In genomic region chr10:89296227-89296648, GRCh38 we compare ENCODE assay signal across 9 cellular contexts. TPM values are rescaled to one million over a fixed set of nuclear protein-coding genes. Genes with fewer than 3 reads are reported as not detected.
DNase-seq lines count a peak whose midpoint lies in the region; ATAC-seq, FAIRE-seq and TF ChIP-seq lines count a peak whose summit lies in the region.
"Had no signal": no experiment of that assay in that cellular context is flagged by ENCODE, and none has a peak within 500 bp of the region (broad histone marks: within the 10 kb centered on the region; RNA-seq: fewer than 3 reads in every experiment).

No MANE protein-coding gene starts in this region.

- H3K79me1 ChIP-seq in H1 (ENCODE audit: low read depth, low read length) = no peaks in the 10 kb centered on the region

- H4K8ac ChIP-seq in H1 (ENCODE audit: extremely low read depth, insufficient read depth, low read length) = no peak overlapping the region

- no peak overlapping the region for H3K4me2 ChIP-seq in H1 (ENCODE audit: insufficient read depth in 1 of 2, low read depth in 2 of 2, low read length in 2 of 2)

- CTCF ChIA-PET in H1 (lab: Charles Lee; ENCODE audit: partially characterized antibody) = interaction anchor here (1.6 kb wide), 1 partner anchor 35 kb away, joined by 4 read pairs; no protein-coding TSS in a partner anchor
- CTCF ChIA-PET in CD4-positive, alpha-beta T cell (lab: Charles Lee) = no interaction called here

- no peaks in the 10 kb centered on the region for H4K20me1 ChIP-seq in H1 (replicated peaks in 1 of 2; ENCODE audit: control insufficient read depth in 1 of 2, insufficient read depth in 2 of 2, low read length in 2 of 2)

- no peak overlapping the region for H2AFZ ChIP-seq in H1 (ENCODE audit: low read length)

- H3K14ac ChIP-seq in H1 (ENCODE audit: insufficient read length) = no peak overlapping the region

- no peak overlapping the region for H2AK5ac ChIP-seq in H1 (ENCODE audit: low read depth, low read length)

- H4K91ac ChIP-seq in H1 (replicated peaks; ENCODE audit: insufficient read length, low read length) = no peak overlapping the region

- peak overlapping the region; percentile 10 to 87 (median 62) for H3K4me3 Mint-ChIP-seq in naive B cell
- H3K4me3 Mint-ChIP-seq in CD4-positive, alpha-beta T cell = no peak overlapping the region
- H3K4me3 Mint-ChIP-seq: activated naive CD8-positive, alpha-beta T cell had no signal

- no peak overlapping the region for H3K27ac ChIP-seq in H1 (ENCODE audit: low read depth, low read length)
- H3K27ac ChIP-seq in CD4-positive, alpha-beta T cell (ENCODE audit: low read depth, low read length) = no peak overlapping the region

- FAIRE-seq in H1 (lab: Jason Lieb, UNC) = no peak

- no peaks in the 10 kb centered on the region for H3K27me3 Mint-ChIP-seq in naive B cell
- H3K27me3 Mint-ChIP-seq in CD4-positive, alpha-beta T cell = no peaks in the 10 kb centered on the region
- H3K27me3 Mint-ChIP-seq: activated naive CD8-positive, alpha-beta T cell had no signal

- no peaks in the 10 kb centered on the region for H3K23me2 ChIP-seq in H1 (ENCODE audit: low read depth, low read length)

- TF ChIP-seq RAD21 in H1 (IDR thresholded peaks at IDR 0.05 in 1 of 2, conservative IDR thresholded peaks at IDR 0.05 in 1 of 2; ENCODE audit: low read depth in 2 of 2, low read length in 2 of 2) = no peak

- POLR2A ChIA-PET in H1 (lab: Charles Lee; ENCODE audit: partially characterized antibody) = no interaction called here
- POLR2A ChIA-PET in CD4-positive, alpha-beta T cell (lab: Charles Lee) = no interaction called here

- TF ChIP-seq CTCF in H1 (IDR thresholded peaks at IDR 0.05; ENCODE audit: control extremely low read depth in 1 of 3, insufficient read depth in 1 of 3, low read depth in 1 of 3, low read length in 3 of 3) = no peak
- no peak for TF ChIP-seq CTCF in CD4-positive, alpha-beta T cell (IDR thresholded peaks at IDR 0.05)

- H3K4ac ChIP-seq in H1 (replicated peaks; ENCODE audit: insufficient read length, low read depth, low read length) = no peak overlapping the region

- WGBS in H1 (ENCODE audit: extremely low coverage in 1 of 2, insufficient coverage in 1 of 2, insufficient read length in 1 of 2, insufficient replicate concordance in 2 of 2, low coverage in 1 of 2, low lambda C conversion rate in 2 of 2, missing lambda C conversion rate in 1 of 2), 2 experiments = 86% methylated on average over 3 of the region's 5 CpGs; no CpG with 5 or more reads in 1 of the 2 experiments

- no peak overlapping the region for H3K9ac ChIP-seq in H1 (replicated peaks in 1 of 4; ENCODE audit: extremely low read depth in 1 of 4, low read depth in 3 of 4, low read length in 3 of 4)

- H3K4me1 Mint-ChIP-seq in naive B cell = peaks cover 21 to 32% (median 30%) of the 10 kb centered on the region in 3 donors
- H3K4me1 Mint-ChIP-seq in CD4-positive, alpha-beta T cell (ENCODE audit: low read depth) = peaks cover 30% of the 10 kb centered on the region

- H2BK12ac ChIP-seq in H1 (ENCODE audit: low read depth, low read length) = no peak overlapping the region

- no peaks in the 10 kb centered on the region for H3K36me3 Mint-ChIP-seq in naive B cell
- no peaks in the 10 kb centered on the region for H3K36me3 Mint-ChIP-seq in CD4-positive, alpha-beta T cell (ENCODE audit: low read depth)

- intact Hi-C loops in posterior vena cava (cut with DNase I) = no loop called here
- intact Hi-C loops in CD4-positive, alpha-beta T cell (cut with DNase I, micrococcal nuclease) = loop anchor here in 1 of 2 experiments (10.0 kb wide), 1 partner anchor 269 kb away; no protein-coding TSS in a partner anchor

- no peaks in the 10 kb centered on the region for H3K79me2 ChIP-seq in H1 (ENCODE audit: control insufficient read depth in 1 of 2, insufficient read depth in 2 of 2, low read length in 2 of 2)

- H3K56ac ChIP-seq in H1 (replicated peaks; ENCODE audit: insufficient read length, low read depth, low read length) = no peak overlapping the region

- no peak overlapping the region for H3K18ac ChIP-seq in H1 (ENCODE audit: extremely low read depth, low read length)

- H3K4me1 ChIP-seq in H1 (replicated peaks in 1 of 4; ENCODE audit: control insufficient read depth in 3 of 4, insufficient read depth in 4 of 4, low read length in 3 of 4) = no peaks in the 10 kb centered on the region

- no peak overlapping the region for H2BK20ac ChIP-seq in H1 (ENCODE audit: low read length)

- peaks cover 0 to 9% (median 6%) of the 10 kb centered on the region in 7 donors for H3K9me3 Mint-ChIP-seq in naive B cell
- H3K9me3 Mint-ChIP-seq in CD4-positive, alpha-beta T cell = peaks cover 6% of the 10 kb centered on the region

- no peak overlapping the region for H3K23ac ChIP-seq in H1 (ENCODE audit: insufficient read length)

- H3K27ac Mint-ChIP-seq in naive B cell = peak overlapping the region; percentile 78 to 94 (median 84)
- H3K27ac Mint-ChIP-seq in CD4-positive, alpha-beta T cell = no peak overlapping the region
- H3K27ac Mint-ChIP-seq: activated naive CD8-positive, alpha-beta T cell had no signal

- ATAC-seq in naive B cell (ENCODE audit: low read depth in 2 of 2) (peak; percentile 83 to 89), GM21619 (IDR thresholded peaks at IDR 0.05; ENCODE audit: unreplicated experiment) (no peak)
- ATAC-seq in CD4-positive, alpha-beta T cell (ENCODE audit: poor library complexity) = no peak

- DNase-seq in Ammon's horn (ENCODE audit: low spot score) (peak; percentile 50), MG63 (peak; percentile 68), H1 (ENCODE audit: low read depth in 1 of 2, low spot score in 2 of 2) (no peak), naive B cell (peak; percentile 49), posterior vena cava (ENCODE audit: low spot score) (no peak), germinal center (ENCODE audit: low spot score) (no peak)
- DNase-seq in CD4-positive, alpha-beta T cell = no peak

- H3K27me3 ChIP-seq in MG63 (no peaks in the 10 kb centered on the region), H1 (replicated peaks in 1 of 4; ENCODE audit: control insufficient read depth in 3 of 4, extremely low read depth in 1 of 4, insufficient read depth in 3 of 4, low read length in 3 of 4) (no peaks in the 10 kb centered on the region)
- no peaks in the 10 kb centered on the region for H3K27me3 ChIP-seq in CD4-positive, alpha-beta T cell (ENCODE audit: control insufficient read depth, insufficient read depth, low read length)

- H4K5ac ChIP-seq in H1 (ENCODE audit: insufficient read length, low read depth, low read length) = no peak overlapping the region

- H2BK5ac ChIP-seq in H1 (ENCODE audit: low read depth, low read length) = no peak overlapping the region

- H3K9me3 ChIP-seq in MG63 (peaks cover 5% of the 10 kb centered on the region; the same call in 1 of the 2 replicates), H1 (ENCODE audit: insufficient read depth in 2 of 2, low read depth in 1 of 2, low read length in 1 of 2) (no peaks in the 10 kb centered on the region)
- H3K9me3 ChIP-seq in CD4-positive, alpha-beta T cell (ENCODE audit: control insufficient read depth, low read length) = no peaks in the 10 kb centered on the region

- H3K4me3 ChIP-seq in MG63 = no peak overlapping the region
- H3K4me3 ChIP-seq in H1 (ENCODE audit: extremely low read depth in 1 of 4, insufficient read depth in 2 of 4, low read depth in 3 of 4, low read length in 4 of 4) = no peak overlapping the region

- no peak for TF ChIP-seq POLR2A in H1 (IDR thresholded peaks at IDR 0.05; ENCODE audit: control extremely low read depth in 1 of 2, low read depth in 2 of 2, low read length in 2 of 2)

- no peak overlapping the region for H2BK15ac ChIP-seq in H1 (ENCODE audit: low read length)

- no peak for TF ChIP-seq EP300 in H1 (IDR thresholded peaks at IDR 0.05; ENCODE audit: borderline replicate concordance in 1 of 2, low read depth in 2 of 2, low read length in 2 of 2)

- no peak overlapping the region for H2BK120ac ChIP-seq in H1 (replicated peaks; ENCODE audit: low read depth, low read length)

- H3K36me3 ChIP-seq in MG63 = no peaks in the 10 kb centered on the region
- no peaks in the 10 kb centered on the region for H3K36me3 ChIP-seq in H1 (ENCODE audit: control insufficient read depth in 2 of 4, insufficient read depth in 4 of 4, low read length in 3 of 4)

RNA-seq across cellular contexts. Expression of gene IFIT2, which starts 5.6 kb away (rescaled TPM):
- total RNA-seq in MG63 (2014; rRNA removed; shearing (Covaris generic); ENCODE audit: low replicate concordance) = 14.3 and 18.7 TPM in 2 replicates
- total RNA-seq in H1 (2021; fragmentation: NEBNext Ultra II Directional; extraction: Animal tissue kit (Norgen Biotek cat#: 25700)) = 0.35 and 0.40 TPM in 2 replicates
- polyA plus RNA-seq in H1 (2011; rRNA removed) (0.03 TPM in 1 of 2 replicates, not detected in the other), naive B cell (ENCODE audit: low read depth in 6 of 6) (10 to 100 TPM in 5 of 6 donors, 1 to 10 TPM in 1; 9.4 to 22.7 (median 14.0) TPM)
- polyA plus RNA-seq in H1 (2011; cell fraction: cytosol; rRNA removed) = 0.04 TPM
- polyA plus RNA-seq in H1 (2011; cell fraction: nucleus; rRNA removed) = 0.03 TPM
- polyA plus RNA-seq in H1 (2012, experiment 1 of 2) = 0.08 to 0.22 TPM (median 0.11 TPM) in 4 replicates
- not detected for polyA plus RNA-seq in H1 (2012, experiment 2 of 2)
- polyA plus RNA-seq in H1 (2013, experiment 1 of 2) = 0.14 TPM
- polyA plus RNA-seq in H1 (2013, experiment 2 of 2) = 0.11 TPM
- not detected in 2 replicates for polyA minus RNA-seq in H1 (2011; rRNA and poly(A)+ RNA removed)
- not detected for polyA minus RNA-seq in H1 (2011; cell fraction: cytosol; rRNA and poly(A)+ RNA removed)
- polyA minus RNA-seq in H1 (2011; cell fraction: nucleus; rRNA and poly(A)+ RNA removed) = not detected
- total RNA-seq in posterior vena cava = 1 to 10 TPM; 3.6 to 6.1 TPM
- 10 to 100 TPM; 36.9 to 38.9 TPM for total RNA-seq in CD4-positive, alpha-beta T cell

RNA-seq across cellular contexts. Expression of gene IFIT3, which starts 31.6 kb away (rescaled TPM):
- 32.0 and 47.1 TPM in 2 replicates for total RNA-seq in MG63 (2014; rRNA removed; shearing (Covaris generic); ENCODE audit: low replicate concordance)
- 0.57 and 0.84 TPM in 2 replicates for total RNA-seq in H1 (2021; fragmentation: NEBNext Ultra II Directional; extraction: Animal tissue kit (Norgen Biotek cat#: 25700))
- polyA plus RNA-seq in H1 (2011; rRNA removed) (0.05 and 0.12 TPM in 2 replicates), naive B cell (ENCODE audit: low read depth in 6 of 6) (10 to 100 TPM in 2 of 6 donors, 1 to 10 TPM in 4; 3.5 to 27.2 (median 7.3) TPM)
- 0.22 TPM for polyA plus RNA-seq in H1 (2011; cell fraction: cytosol; rRNA removed)
- 0.04 TPM for polyA plus RNA-seq in H1 (2011; cell fraction: nucleus; rRNA removed)
- 0.35 to 0.46 TPM (median 0.40 TPM) in 4 replicates for polyA plus RNA-seq in H1 (2012, experiment 1 of 2)
- polyA plus RNA-seq in H1 (2012, experiment 2 of 2) = not detected
- polyA plus RNA-seq in H1 (2013, experiment 1 of 2) = 0.67 TPM
- 0.72 TPM for polyA plus RNA-seq in H1 (2013, experiment 2 of 2)
- 0.06 and 0.24 TPM in 2 replicates for polyA minus RNA-seq in H1 (2011; rRNA and poly(A)+ RNA removed)
- not detected for polyA minus RNA-seq in H1 (2011; cell fraction: cytosol; rRNA and poly(A)+ RNA removed)
- polyA minus RNA-seq in H1 (2011; cell fraction: nucleus; rRNA and poly(A)+ RNA removed) = not detected
- 10 to 100 TPM; 10.5 to 17.0 TPM for total RNA-seq in posterior vena cava
- 10 to 100 TPM; 11.5 to 12.8 TPM for total RNA-seq in CD4-positive, alpha-beta T cell

RNA-seq across cellular contexts. Expression of gene LIPA, which starts 44.7 kb away (rescaled TPM):
- 37.5 and 45.9 TPM in 2 replicates for total RNA-seq in MG63 (2014; rRNA removed; shearing (Covaris generic); ENCODE audit: low replicate concordance)
- total RNA-seq in H1 (2021; fragmentation: NEBNext Ultra II Directional; extraction: Animal tissue kit (Norgen Biotek cat#: 25700)) = 32.4 and 35.6 TPM in 2 replicates
- 10.6 and 18.1 TPM in 2 replicates for polyA plus RNA-seq in H1 (2011; rRNA removed)
- polyA plus RNA-seq in H1 (2011; cell fraction: cytosol; rRNA removed) = 14.2 TPM
- 12.3 TPM for polyA plus RNA-seq in H1 (2011; cell fraction: nucleus; rRNA removed)
- 21.8 to 34.8 TPM (median 23.1 TPM) in 4 replicates for polyA plus RNA-seq in H1 (2012, experiment 1 of 2)
- 11.1 TPM for polyA plus RNA-seq in H1 (2012, experiment 2 of 2)
- 109 TPM for polyA plus RNA-seq in H1 (2013, experiment 1 of 2)
- 115 TPM for polyA plus RNA-seq in H1 (2013, experiment 2 of 2)
- polyA minus RNA-seq in H1 (2011; rRNA and poly(A)+ RNA removed) = 22.2 and 51.0 TPM in 2 replicates
- 14.0 TPM for polyA minus RNA-seq in H1 (2011; cell fraction: cytosol; rRNA and poly(A)+ RNA removed)
- polyA minus RNA-seq in H1 (2011; cell fraction: nucleus; rRNA and poly(A)+ RNA removed) = 12.8 TPM
- polyA plus RNA-seq in naive B cell (ENCODE audit: low read depth in 6 of 6) = 100 to 1,000 TPM; 134 to 178 (median 159) TPM
- total RNA-seq in posterior vena cava = 10 to 100 TPM; 52.4 to 71.1 TPM
- total RNA-seq in CD4-positive, alpha-beta T cell = 10 to 100 TPM; 15.6 to 16.4 TPM

Comparison
In these comparisons a context has a peak if more than half of its experiments do, and no peak if none do; other contexts are left out.
1. DNase-seq: peak in Ammon's horn (single experiment), MG63 (single experiment) and naive B cell (single experiment); none in H1 (0 of 2), posterior vena cava (single experiment), germinal center (single experiment) and CD4-positive, alpha-beta T cell (0 of 10).
2. ATAC-seq: peak in naive B cell (2 of 2); none in GM21619 (single experiment) and CD4-positive, alpha-beta T cell (single experiment).